Comparison of ENCODE assay signal across 8 cellular contexts in genomic region chr4:2260336-2261109, GRCh38. TPM values are rescaled to one million over a fixed set of nuclear protein-coding genes. Genes with fewer than 3 reads are reported as not detected.
A peak's percentile ranks its signal among the peaks of the same experiment; 100 is the strongest.
DNase-seq lines count a peak whose midpoint lies in the region; ATAC-seq, FAIRE-seq and TF ChIP-seq lines count a peak whose summit lies in the region.

No MANE protein-coding gene starts in this region.

- WGBS in pancreas, 2 donors: 24 to 26% methylated on average over 23 of the region's 23 CpGs

- TF ChIP-seq CTCF in DND-41 (IDR thresholded peaks at IDR 0.05; ENCODE audit: borderline replicate concordance, extremely low read depth, low read length, poor library complexity, severe bottlenecking) (no peak), WERI-Rb-1 (IDR thresholded peaks at IDR 0.05; ENCODE audit: low read depth, low read length) (no peak), foreskin keratinocyte (conservative IDR thresholded peaks at IDR 0.05) (no peak), pancreas (IDR thresholded peaks at IDR 0.05) (no peak)

- H3K4me1 ChIP-seq in DND-41 (ENCODE audit: insufficient read depth, low read length) (peaks cover 37% of the 10 kb centered on the region), foreskin keratinocyte (no peaks in the 10 kb centered on the region), pancreas (peaks cover 0 to 17% (median 12%) of the 10 kb centered on the region in 3 donors)

- H3K36me3 ChIP-seq in DND-41 (ENCODE audit: insufficient read depth, low read length): peaks cover 43% of the 10 kb centered on the region
- H3K36me3 ChIP-seq in WERI-Rb-1: peaks cover 41% of the 10 kb centered on the region
- H3K36me3 ChIP-seq in pancreas: no peaks in the 10 kb centered on the region

- H3K79me2 ChIP-seq in DND-41 (ENCODE audit: insufficient read depth, low read length): peaks cover 32% of the 10 kb centered on the region

- no peak overlapping the region for H2AFZ ChIP-seq in DND-41 (ENCODE audit: low read depth, low read length)

- H3K4me3 ChIP-seq in DND-41 (ENCODE audit: low read depth in 1 of 2, low read length in 2 of 2) (peak overlapping the region; percentile 55 to 86; a peak in 3 of 4 replicates), WERI-Rb-1 (ENCODE audit: low read depth, low read length) (peak overlapping the region; percentile 69), pancreas (peak overlapping the region; percentile 86 to 97 (median 90))

- ATAC-seq in DND-41 (ENCODE audit: insufficient read depth, low read depth): no peak
- no peak for ATAC-seq in foreskin keratinocyte
- no peak for ATAC-seq in pancreas
- ATAC-seq in GM21390 (IDR thresholded peaks at IDR 0.05; ENCODE audit: unreplicated experiment): no peak
- ATAC-seq in GM18519 (IDR thresholded peaks at IDR 0.05; ENCODE audit: low FRiP score, unreplicated experiment): no peak

- H3K27ac ChIP-seq in DND-41 (ENCODE audit: low read length): no peak overlapping the region; the same call in 1 of the 2 replicates
- H3K27ac ChIP-seq in WERI-Rb-1: no peak overlapping the region
- H3K27ac ChIP-seq in foreskin keratinocyte: peak overlapping the region; percentile 38
- H3K27ac ChIP-seq in pancreas: peak overlapping the region; percentile 53 to 85 (median 77)

- H4K20me1 ChIP-seq in DND-41 (ENCODE audit: insufficient read depth, low read length): peaks cover 54% of the 10 kb centered on the region

- intact Hi-C loops in pancreas (cut with DNase I): no loop called here

- peak overlapping the region; percentile 73 for H3K9ac ChIP-seq in DND-41 (ENCODE audit: low read depth, low read length)

- peak overlapping the region; percentile 85 for H3K4me2 ChIP-seq in DND-41 (ENCODE audit: insufficient read depth, low read length)

- H3K27me3 ChIP-seq in DND-41 (ENCODE audit: insufficient read depth, low read length, poor library complexity) (no peaks in the 10 kb centered on the region), WERI-Rb-1 (ENCODE audit: insufficient read depth, low read depth, severe bottlenecking) (no peaks in the 10 kb centered on the region), foreskin keratinocyte (no peaks in the 10 kb centered on the region), pancreas (no peaks in the 10 kb centered on the region)

- no peak for FAIRE-seq in pancreas (lab: Jason Lieb, UNC)

- DNase-seq in DND-41 (no peak), WERI-Rb-1 (no peak), foreskin keratinocyte (no peak), pancreas (peak; percentile 11 to 80 (median 49)), NCI-H146 (lab: John Stamatoyannopoulos, UW) (no peak)
- no peak for DNase-seq in effector CD8-positive, alpha-beta T cell (lab: John Stamatoyannopoulos, UW)

- H3K9me3 ChIP-seq in DND-41 (ENCODE audit: insufficient read depth, low read length, severe bottlenecking): no peaks in the 10 kb centered on the region
- no peaks in the 10 kb centered on the region for H3K9me3 ChIP-seq in WERI-Rb-1 (ENCODE audit: severe bottlenecking)
- H3K9me3 ChIP-seq in pancreas: no peaks in the 10 kb centered on the region

RNA-seq across cellular contexts. Expression of gene MXD4, which starts 1.4 kb away (rescaled TPM):
- total RNA-seq in foreskin keratinocyte (8.8 and 15.8 TPM in 2 replicates), pancreas (10 to 100 TPM; 14.8 to 35.8 (median 24.7) TPM)
- polyA plus RNA-seq in foreskin keratinocyte (11.1 and 20.0 TPM in 2 replicates), pancreas (10 to 100 TPM; 29.6 to 51.4 TPM)

RNA-seq across cellular contexts. Expression of gene HAUS3, which starts 18.6 kb away (rescaled TPM):
- 14.1 and 15.2 TPM in 2 replicates for total RNA-seq in foreskin keratinocyte
- polyA plus RNA-seq in foreskin keratinocyte: 5.3 and 7.5 TPM in 2 replicates
- total RNA-seq in pancreas: 1 to 10 TPM; 4.1 to 7.9 (median 5.7) TPM
- 1 to 10 TPM; 8.5 to 9.6 TPM for polyA plus RNA-seq in pancreas

RNA-seq across cellular contexts. Expression of gene POLN, which starts 18.6 kb away (rescaled TPM):
- total RNA-seq in foreskin keratinocyte: 0.54 and 0.92 TPM in 2 replicates
- 0.18 and 0.23 TPM in 2 replicates for polyA plus RNA-seq in foreskin keratinocyte
- total RNA-seq in pancreas: 1 to 10 TPM in 5 of 6 donors, under 1 TPM in 1; 0.95 to 2.3 (median 1.9) TPM
- polyA plus RNA-seq in pancreas: 1 to 10 TPM; 2.5 to 3.6 TPM

Comparison
In these comparisons a context has a peak if more than half of its experiments do, and no peak if none do; other contexts are left out.
1. DNase-seq: peak in pancreas (6 of 6); none in DND-41 (single experiment), WERI-Rb-1 (single experiment), foreskin keratinocyte (0 of 2), NCI-H146 (single experiment) and effector CD8-positive, alpha-beta T cell (single experiment).
2. H3K27ac ChIP-seq: peak in foreskin keratinocyte (single experiment) and pancreas (4 of 4); none in DND-41 (single experiment) and WERI-Rb-1 (single experiment).
3. Peak in every context shown above with its lines, with median percentiles within 50 percentile points of each other: H3K4me3 ChIP-seq.